In genomic region chr2:196991061-196991460, GRCh38 we compare ENCODE assay signal across 17 cellular contexts.
A peak's percentile ranks its signal among the peaks of the same experiment; 100 is the strongest.
DNase-seq lines count a peak whose midpoint lies in the region; ATAC-seq, FAIRE-seq and TF ChIP-seq lines count a peak whose summit lies in the region.
"Had no signal": no experiment of that assay in that cellular context is flagged by ENCODE, and none has a peak within 500 bp of the region (broad histone marks: within the 10 kb centered on the region; RNA-seq: fewer than 3 reads in every experiment).

No MANE protein-coding gene starts in this region.

- H3K36me3 Mint-ChIP-seq in activated naive CD8-positive, alpha-beta T cell: peaks cover 29% of the 10 kb centered on the region
- peaks cover 14 to 91% (median 35%) of the 10 kb centered on the region in 3 donors for H3K36me3 Mint-ChIP-seq in naive thymus-derived CD8-positive, alpha-beta T cell

- intact Hi-C loops in ascending aorta (cut with DNase I): no loop called here

- peaks cover 0 to 3% of the 10 kb centered on the region in 2 donors for H3K4me1 ChIP-seq in ascending aorta
- H3K4me1 ChIP-seq: prostate gland had no signal

- FAIRE-seq in H54 (lab: Jason Lieb, UNC) (peak; percentile 58), D721Med (lab: Jason Lieb, UNC) (no peak)

- no peaks in the 10 kb centered on the region for H3K27me3 Mint-ChIP-seq in activated naive CD8-positive, alpha-beta T cell
- H3K27me3 Mint-ChIP-seq in naive thymus-derived CD8-positive, alpha-beta T cell: no peaks in the 10 kb centered on the region
- H3K27me3 Mint-ChIP-seq: activated B cell treated with CpG ODN at 0.5 μM for 24 hours had no signal

- no peak overlapping the region for H3K27ac ChIP-seq in ascending aorta
- H3K27ac ChIP-seq: KMS-11, prostate gland had no signal

- ATAC-seq in naive thymus-derived CD8-positive, alpha-beta T cell: no peak
- ATAC-seq in HG02571 (IDR thresholded peaks at IDR 0.05; ENCODE audit: unreplicated experiment): no peak

- DNase-seq in NCI-H1417 (lab: John Stamatoyannopoulos, UW) (peak in 2 of 3 experiments; percentile 9 to 48), NCI-H1417 treated with DMSO at 0.1 percent for 48 hours (lab: John Stamatoyannopoulos, UW) (no peak), H54 (ENCODE audit: insufficient read length, low spot score) (no peak), D721Med (ENCODE audit: insufficient read length, low spot score) (no peak), ascending aorta (ENCODE audit: low spot score in 2 of 2) (no peak)
- DNase-seq in naive thymus-derived CD8-positive, alpha-beta T cell: no peak
- DNase-seq: activated B cell treated with CpG ODN at 0.5 μM for 24 hours; cortex of kidney; hypothalamus; NCI-H1694; NCI-H774; stimulated activated CD4-positive, alpha-beta T cell treated with anti-CD3 and anti-CD28 coated beads, Interleukin-15, amount 100 ng/mL, for 24 hours; SW 1271 had no signal

- H3K27me3 ChIP-seq in ascending aorta: no peaks in the 10 kb centered on the region

- H3K4me3 Mint-ChIP-seq in activated naive CD8-positive, alpha-beta T cell: no peak overlapping the region
- H3K4me3 Mint-ChIP-seq in naive thymus-derived CD8-positive, alpha-beta T cell: no peak overlapping the region
- H3K4me3 Mint-ChIP-seq: activated B cell treated with CpG ODN at 0.5 μM for 24 hours had no signal

- TF ChIP-seq CTCF in D721Med (IDR thresholded peaks at IDR 0.05; ENCODE audit: insufficient read depth, missing control alignments): no peak
- no peak for TF ChIP-seq CTCF in ascending aorta (IDR thresholded peaks at IDR 0.05)

- no peak overlapping the region for H3K4me3 ChIP-seq in ascending aorta
- H3K4me3 ChIP-seq: prostate gland had no signal

- H3K27ac Mint-ChIP-seq in activated naive CD8-positive, alpha-beta T cell: peak overlapping the region; percentile 95
- H3K27ac Mint-ChIP-seq in naive thymus-derived CD8-positive, alpha-beta T cell: peak overlapping the region in 9 of 10 donors; percentile 37 to 92 (median 71)
- H3K27ac Mint-ChIP-seq: activated B cell treated with CpG ODN at 0.5 μM for 24 hours had no signal

- no peaks in the 10 kb centered on the region for H3K9me3 Mint-ChIP-seq in activated naive CD8-positive, alpha-beta T cell (ENCODE audit: low read depth)
- no peaks in the 10 kb centered on the region for H3K9me3 Mint-ChIP-seq in naive thymus-derived CD8-positive, alpha-beta T cell
- H3K9me3 Mint-ChIP-seq: activated B cell treated with CpG ODN at 0.5 μM for 24 hours had no signal

- POLR2A ChIA-PET in naive thymus-derived CD8-positive, alpha-beta T cell (lab: Charles Lee): no interaction called here

- H3K36me3 ChIP-seq in ascending aorta: peaks cover 12 to 19% of the 10 kb centered on the region in 2 donors
- H3K36me3 ChIP-seq: prostate gland had no signal

- H3K9me3 ChIP-seq in ascending aorta: no peaks in the 10 kb centered on the region
- H3K9me3 ChIP-seq: prostate gland had no signal

- TF ChIP-seq POLR2A in H54 (IDR thresholded peaks at IDR 0.05; ENCODE audit: low read depth, low read length): no peak

- peaks cover 63% of the 10 kb centered on the region for H3K4me1 Mint-ChIP-seq in activated naive CD8-positive, alpha-beta T cell (ENCODE audit: low read depth)
- H3K4me1 Mint-ChIP-seq in naive thymus-derived CD8-positive, alpha-beta T cell: peaks cover 18 to 56% (median 41%) of the 10 kb centered on the region in 4 donors

Comparison
In these comparisons a context has a peak if more than half of its experiments do, and no peak if none do; other contexts are left out.
1. DNase-seq: peak in NCI-H1417 (2 of 3); none in NCI-H1417 treated with DMSO at 0.1 percent for 48 hours (single experiment), H54 (single experiment), naive thymus-derived CD8-positive, alpha-beta T cell (0 of 10), D721Med (single experiment) and ascending aorta (0 of 2).